In the genomic region with DNA sequence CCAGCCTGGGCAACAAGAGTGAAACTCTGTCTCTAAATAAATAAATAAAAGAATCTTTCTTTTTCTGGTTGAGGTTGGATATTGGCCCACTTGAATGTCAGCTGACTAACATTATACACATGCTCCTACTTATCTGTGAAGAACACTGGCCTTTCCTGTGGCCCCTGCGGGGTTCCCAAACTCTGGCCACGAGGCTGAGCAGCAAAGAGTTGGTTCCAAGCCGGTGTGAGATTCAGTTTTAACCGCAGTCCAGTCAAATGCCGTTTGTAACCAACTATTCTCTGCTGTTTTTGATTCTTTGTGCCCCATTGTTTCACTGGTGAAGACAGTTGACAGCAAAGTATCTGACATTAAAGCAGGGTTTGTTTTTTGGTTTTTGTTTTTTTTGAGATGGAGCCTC, we compare ENCODE assay signal across 1 cellular context.
TF ChIP-seq lines count a peak whose summit lies in the region.

No MANE protein-coding gene starts in this region.

TF ChIP-seq in K562, 482 proteins besides CTCF, POLR2A, EP300 and RAD21 (continued from another document and continues in another):
- TF ChIP-seq E2F6 (IDR thresholded peaks at IDR 0.05; ENCODE audit: borderline replicate concordance in 1 of 2, extremely low read depth in 1 of 2, insufficient read depth in 1 of 2, insufficient read length in 1 of 2, low read depth in 1 of 2, low read length in 1 of 2, poor library complexity in 1 of 2, severe bottlenecking in 1 of 2) (peak in 1 of 2 experiments; percentile 48), ZNF277 (CRISPR knock-in tag; IDR thresholded peaks at IDR 0.05; ENCODE audit: borderline replicate concordance) (no peak), HOMEZ (CRISPR knock-in tag; IDR thresholded peaks at IDR 0.05) (no peak), ZNF445 (CRISPR knock-in tag; IDR thresholded peaks at IDR 0.05; ENCODE audit: low read depth) (no peak), CBX1 (IDR thresholded peaks at IDR 0.05; ENCODE audit: low read depth) (no peak), TBL1XR1 (IDR thresholded peaks at IDR 0.05; ENCODE audit: low read length in 2 of 2) (no peak), CHAMP1 (IDR thresholded peaks at IDR 0.05) (no peak), MECOM (CRISPR knock-in tag; IDR thresholded peaks at IDR 0.05) (no peak), ZFX (CRISPR knock-in tag; IDR thresholded peaks at IDR 0.05) (0 out of 2 replicates have a peak, but pooled peaks have one; percentile 28), HNRNPLL (IDR thresholded peaks at IDR 0.05; ENCODE audit: low read depth, low read length, poor library complexity, severe bottlenecking) (no peak), MYBL2 (IDR thresholded peaks at IDR 0.05; ENCODE audit: low read depth) (no peak), MYBL2 (CRISPR knock-in tag; IDR thresholded peaks at IDR 0.05; ENCODE audit: borderline replicate concordance) (no peak), POLR3G (IDR thresholded peaks at IDR 0.05; ENCODE audit: extremely low read depth, insufficient read length, insufficient replicate concordance) (no peak), WHSC1 (IDR thresholded peaks at IDR 0.05; ENCODE audit: low read length) (no peak), DMBX1 (CRISPR knock-in tag; IDR thresholded peaks at IDR 0.05; ENCODE audit: borderline replicate concordance) (0 out of 2 replicates have a peak, but pooled peaks have one; percentile 41), PHF21A (IDR thresholded peaks at IDR 0.05; ENCODE audit: borderline replicate concordance, low read depth) (no peak), TEAD2 (tag; IDR thresholded peaks at IDR 0.05) (no peak), TCF7L2 (IDR thresholded peaks at IDR 0.05; ENCODE audit: low read depth, low read length) (no peak), CXXC5 (CRISPR knock-in tag; IDR thresholded peaks at IDR 0.05) (peak; percentile 59), NFE2 (IDR thresholded peaks at IDR 0.05; ENCODE audit: low read depth) (no peak), CBFA2T3 (IDR thresholded peaks at IDR 0.05) (peak; percentile 63), MNT (conservative IDR thresholded peaks at IDR 0.05) (peak in 1 of 2 experiments; percentile 23; a peak in 1 of 4 replicates), RBM25 (IDR thresholded peaks at IDR 0.05; ENCODE audit: low read depth, low read length, severe bottlenecking) (no peak), NUFIP1 (IDR thresholded peaks at IDR 0.05; ENCODE audit: partially characterized antibody) (no peak), RNF2 (IDR thresholded peaks at IDR 0.05) (no peak), LEF1 (IDR thresholded peaks at IDR 0.05) (no peak), NONO (IDR thresholded peaks at IDR 0.05; ENCODE audit: low read depth in 2 of 2, low read length in 1 of 2) (no peak), RBM22 (IDR thresholded peaks at IDR 0.05; ENCODE audit: low read depth, low read length, poor library complexity, severe bottlenecking) (no peak), RCOR1 (IDR thresholded peaks at IDR 0.05; ENCODE audit: borderline replicate concordance in 1 of 2, low read depth in 2 of 2, low read length in 2 of 2) (no peak), ZFP36 (IDR thresholded peaks at IDR 0.05; ENCODE audit: low read depth, low read length, partially characterized antibody) (no peak), MAX (CRISPR knock-in tag; IDR thresholded peaks at IDR 0.05) (peak; percentile 50; the same call in 1 of the 2 replicates), ZKSCAN3 (CRISPR knock-in tag; IDR thresholded peaks at IDR 0.05) (no peak), STAT5A (IDR thresholded peaks at IDR 0.05; ENCODE audit: borderline replicate concordance, low read length) (no peak), TEAD4 (IDR thresholded peaks at IDR 0.05; ENCODE audit: low read length) (no peak), TEAD4 (CRISPR knock-in tag; IDR thresholded peaks at IDR 0.05; ENCODE audit: borderline replicate concordance) (no peak), HMG20B (CRISPR knock-in tag; IDR thresholded peaks at IDR 0.05) (no peak), SP2 (IDR thresholded peaks at IDR 0.05; ENCODE audit: extremely low read depth, low read depth, low read length, poor library complexity, severe bottlenecking) (no peak), CREM (IDR thresholded peaks at IDR 0.05; ENCODE audit: low read depth) (no peak), ERF (CRISPR knock-in tag; IDR thresholded peaks at IDR 0.05) (no peak), TFAP4 (CRISPR knock-in tag; IDR thresholded peaks at IDR 0.05; ENCODE audit: borderline replicate concordance) (peak; percentile 31; the same call in 1 of the 2 replicates), DLX4 (CRISPR knock-in tag; IDR thresholded peaks at IDR 0.05) (no peak)
- TF ChIP-seq, protein P1, sequence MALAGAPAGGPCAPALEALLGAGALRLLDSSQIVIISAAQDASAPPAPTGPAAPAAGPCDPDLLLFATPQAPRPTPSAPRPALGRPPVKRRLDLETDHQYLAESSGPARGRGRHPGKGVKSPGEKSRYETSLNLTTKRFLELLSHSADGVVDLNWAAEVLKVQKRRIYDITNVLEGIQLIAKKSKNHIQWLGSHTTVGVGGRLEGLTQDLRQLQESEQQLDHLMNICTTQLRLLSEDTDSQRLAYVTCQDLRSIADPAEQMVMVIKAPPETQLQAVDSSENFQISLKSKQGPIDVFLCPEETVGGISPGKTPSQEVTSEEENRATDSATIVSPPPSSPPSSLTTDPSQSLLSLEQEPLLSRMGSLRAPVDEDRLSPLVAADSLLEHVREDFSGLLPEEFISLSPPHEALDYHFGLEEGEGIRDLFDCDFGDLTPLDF (CRISPR knock-in tag; IDR thresholded peaks at IDR 0.05): no peak
- TF ChIP-seq, protein P2, sequence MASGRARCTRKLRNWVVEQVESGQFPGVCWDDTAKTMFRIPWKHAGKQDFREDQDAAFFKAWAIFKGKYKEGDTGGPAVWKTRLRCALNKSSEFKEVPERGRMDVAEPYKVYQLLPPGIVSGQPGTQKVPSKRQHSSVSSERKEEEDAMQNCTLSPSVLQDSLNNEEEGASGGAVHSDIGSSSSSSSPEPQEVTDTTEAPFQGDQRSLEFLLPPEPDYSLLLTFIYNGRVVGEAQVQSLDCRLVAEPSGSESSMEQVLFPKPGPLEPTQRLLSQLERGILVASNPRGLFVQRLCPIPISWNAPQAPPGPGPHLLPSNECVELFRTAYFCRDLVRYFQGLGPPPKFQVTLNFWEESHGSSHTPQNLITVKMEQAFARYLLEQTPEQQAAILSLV (tag; IDR thresholded peaks at IDR 0.05): no peak
